In genomic region chr7:71491331-71491730, GRCh38 we compare ENCODE assay signal across 1 cellular context.
TF ChIP-seq lines count a peak whose summit lies in the region.

No MANE protein-coding gene starts in this region.

TF ChIP-seq in H1, 55 proteins besides CTCF, POLR2A, EP300 and RAD21:
- TF ChIP-seq TAF1 (IDR thresholded peaks at IDR 0.05; ENCODE audit: low read depth, low read length) (no peak), CBX8 (IDR thresholded peaks at IDR 0.05; ENCODE audit: borderline replicate concordance, low read depth, low read length) (no peak), RNF2 (IDR thresholded peaks at IDR 0.05; ENCODE audit: borderline replicate concordance, low read depth, low read length, missing control alignments, poor library complexity, severe bottlenecking) (no peak), CHD7 (IDR thresholded peaks at IDR 0.05; ENCODE audit: insufficient replicate concordance, low read length) (no peak)
